8 cellular contexts compared by ENCODE assay signal in genomic region chr15:59688888-59689625, GRCh38. TPM values are rescaled to one million over a fixed set of nuclear protein-coding genes. Genes with fewer than 3 reads are reported as not detected.
DNase-seq lines count a peak whose midpoint lies in the region; ATAC-seq and TF ChIP-seq lines count a peak whose summit lies in the region.

Gene BNIP2, minus strand, starts transcription at chr15:59689320. Its CDS starts 6,863 bp downstream, at chr15:59682457.

- H3K4me3 Mint-ChIP-seq in T-helper 17 cell: peak within 1 kb of the TSS; percentile 95

- H3K4me1 ChIP-seq in left ventricle myocardium inferior (peaks cover 62% of the 10 kb centered on the region), prostate gland (replicated peaks) (peaks cover 4% of the 10 kb centered on the region), urinary bladder (ENCODE audit: insufficient read depth) (peaks cover 2% of the 10 kb centered on the region)

- peak within 1 kb of the TSS; percentile 96 for H3K4me3 ChIP-seq in left ventricle myocardium inferior
- peak within 1 kb of the TSS; percentile 78 to 85 for H3K4me3 ChIP-seq in prostate gland
- peak within 1 kb of the TSS; percentile 91 for H3K4me3 ChIP-seq in urinary bladder (ENCODE audit: low read depth, low read length)

- in situ Hi-C loops in GM13976 (cut with MboI; ENCODE audit: low sequenced_read_pairs, unreplicated experiment): no loop called here

- peak; percentile 90 for TF ChIP-seq POLR2A in prostate gland (IDR thresholded peaks at IDR 0.05)

- peaks cover 26% of the 10 kb centered on the region for H3K4me1 Mint-ChIP-seq in T-helper 17 cell

- H3K27ac ChIP-seq in left ventricle myocardium inferior (replicated peaks) (peak within 1 kb of the TSS; percentile 99), prostate gland (peak within 1 kb of the TSS; percentile 98 to 99), urinary bladder (ENCODE audit: low read depth) (peak within 1 kb of the TSS; percentile 99)

- intact Hi-C loops in left ventricle myocardium inferior (cut with micrococcal nuclease) (no loop called here), prostate gland (cut with DNase I) (loop anchor here (1.0 to 5.0 kb wide), 2 partner anchors 32 to 317 kb away; partner anchors contain the start of genes GTF2A2 and MYO1E)

- DNase-seq in GM13976 (ENCODE audit: low spot score) (peak; percentile 92), NCI-H1694 treated with DMSO at 0.1 percent for 48 hours (lab: John Stamatoyannopoulos, UW) (peak; percentile 87), T-helper 17 cell (peak; percentile 98 to 99 (median 99)), amygdala (lab: John Stamatoyannopoulos, UW) (peak; percentile 60 to 97 (median 92)), left ventricle myocardium inferior (peak; percentile 100), prostate gland (ENCODE audit: low spot score) (peak; percentile 98)

- H3K36me3 Mint-ChIP-seq in T-helper 17 cell (ENCODE audit: low read depth): peaks cover 3% of the 10 kb centered on the region

- WGBS in prostate gland: 0% methylated on average over 63 of the region's 74 CpGs
- WGBS in urinary bladder: under 1% methylated on average over 74 of the region's 74 CpGs

- H3K27ac Mint-ChIP-seq in T-helper 17 cell: peak within 1 kb of the TSS; percentile 99

- no peaks in the 10 kb centered on the region for H3K27me3 ChIP-seq in left ventricle myocardium inferior (ENCODE audit: low read depth)
- H3K27me3 ChIP-seq in prostate gland (replicated peaks; ENCODE audit: insufficient read depth): no peaks in the 10 kb centered on the region

- H3K9me3 ChIP-seq in T-helper 17 cell (ENCODE audit: control insufficient read depth, low read length, poor library complexity, severe bottlenecking) (no peaks in the 10 kb centered on the region), left ventricle myocardium inferior (replicated peaks) (no peaks in the 10 kb centered on the region), prostate gland (no peaks in the 10 kb centered on the region)

- H3K36me3 ChIP-seq in left ventricle myocardium inferior: peaks cover 6% of the 10 kb centered on the region
- H3K36me3 ChIP-seq in prostate gland: no peaks in the 10 kb centered on the region
- no peaks in the 10 kb centered on the region for H3K36me3 ChIP-seq in urinary bladder (ENCODE audit: insufficient read depth)

- TF ChIP-seq CTCF in GM13976 (IDR thresholded peaks at IDR 0.05; ENCODE audit: borderline replicate concordance, control extremely low read depth, extremely low read depth, insufficient read depth, missing control alignments) (no peak), left ventricle myocardium inferior (IDR thresholded peaks at IDR 0.05; ENCODE audit: borderline replicate concordance) (no peak), prostate gland (IDR thresholded peaks at IDR 0.05) (peak in 1 of 4 experiments; percentile 8)

- ATAC-seq in HG02870 (IDR thresholded peaks at IDR 0.05; ENCODE audit: unreplicated experiment) (peak; percentile 85), T-helper 17 cell (peak; percentile 91)

- H3K27me3 Mint-ChIP-seq in T-helper 17 cell: no peaks in the 10 kb centered on the region

RNA-seq across cellular contexts. Expression of gene BNIP2, which starts in this region (rescaled TPM):
- total RNA-seq in T-helper 17 cell (10 to 100 TPM; 80.1 to 97.3 TPM), left ventricle myocardium inferior (78.0 TPM), prostate gland (100 to 1,000 TPM in 1 of 2 donors, 10 to 100 TPM in 1; 76.6 to 124 TPM), urinary bladder (115 TPM)
- 57.7 TPM for polyA plus RNA-seq in urinary bladder

Comparison
In these comparisons a context has a peak if more than half of its experiments do, and no peak if none do; other contexts are left out.
1. Peak in every context shown above with its lines: DNase-seq, ATAC-seq, H3K4me3 ChIP-seq and H3K27ac ChIP-seq.